Comparison of ENCODE assay signal across 8 cellular contexts in the genomic region with DNA sequence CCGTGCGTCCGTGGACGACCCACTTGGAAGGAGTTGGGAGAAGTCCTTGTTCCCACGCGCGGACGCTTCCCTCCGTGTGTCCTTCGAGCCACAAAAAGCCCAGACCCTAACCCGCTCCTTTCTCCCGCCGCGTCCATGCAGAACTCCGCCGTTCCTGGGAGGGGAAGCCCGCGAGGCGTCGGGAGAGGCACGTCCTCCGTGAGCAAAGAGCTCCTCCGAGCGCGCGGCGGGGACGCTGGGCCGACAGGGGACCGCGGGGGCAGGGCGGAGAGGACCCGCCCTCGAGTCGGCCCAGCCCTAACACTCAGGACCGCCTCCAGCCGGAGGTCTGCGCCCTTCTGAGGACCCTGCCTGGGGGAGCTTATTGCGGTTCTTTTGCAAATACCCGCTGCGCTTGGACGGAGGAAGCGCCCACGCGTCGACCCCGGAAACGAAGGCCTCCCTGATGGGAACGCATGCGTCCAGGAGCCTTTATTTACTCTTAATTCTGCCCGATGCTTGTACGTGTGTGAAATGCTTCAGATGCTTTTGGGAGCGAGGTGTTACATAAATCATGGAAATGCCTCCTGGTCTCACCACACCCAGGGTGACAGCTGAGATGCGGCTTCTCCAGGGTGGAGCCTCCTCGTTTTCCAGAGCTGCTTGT. TPM values are rescaled to one million over a fixed set of nuclear protein-coding genes. Genes with fewer than 3 reads are reported as not detected.
DNase-seq lines count a peak whose midpoint lies in the region; ATAC-seq and TF ChIP-seq lines count a peak whose summit lies in the region.

No MANE protein-coding gene starts in this region.

- H3K79me2 ChIP-seq in OCI-LY3 (ENCODE audit: low read length): no peaks in the 10 kb centered on the region

- ATAC-seq in memory B cell (ENCODE audit: low read depth) (no peak), GM19463 (IDR thresholded peaks at IDR 0.05; ENCODE audit: unreplicated experiment) (no peak), GM19351 (IDR thresholded peaks at IDR 0.05; ENCODE audit: unreplicated experiment) (no peak)

- H3K27ac ChIP-seq in OCI-LY3 (ENCODE audit: low read length): no peak overlapping the region
- H3K27ac ChIP-seq in coronary artery: no peak overlapping the region
- H3K27ac ChIP-seq in vagina: no peak overlapping the region

- H3K36me3 Mint-ChIP-seq in memory B cell: peaks cover 16% of the 10 kb centered on the region

- TF ChIP-seq POLR2A in vagina (IDR thresholded peaks at IDR 0.05): no peak

- H3K4me1 Mint-ChIP-seq in memory B cell: peaks cover 4% of the 10 kb centered on the region

- no peaks in the 10 kb centered on the region for H3K9me3 Mint-ChIP-seq in memory B cell

- H3K4me2 ChIP-seq in OCI-LY3 (ENCODE audit: low read length): peak overlapping the region; percentile 73

- H3K9me3 ChIP-seq in OCI-LY3 (ENCODE audit: insufficient read depth, low read length) (no peaks in the 10 kb centered on the region), vagina (no peaks in the 10 kb centered on the region)

- no peak overlapping the region for H3K27ac Mint-ChIP-seq in memory B cell

- H3K36me3 ChIP-seq in OCI-LY3 (replicated peaks; ENCODE audit: low read depth, low read length): no peaks in the 10 kb centered on the region
- H3K36me3 ChIP-seq in vagina: peaks cover 0 to 10% of the 10 kb centered on the region in 2 donors

- no peak for DNase-seq in AG09309 (ENCODE audit: low read depth)
- peak; percentile 75 for DNase-seq in GM13976 (ENCODE audit: low spot score)
- no peak for DNase-seq in coronary artery (ENCODE audit: low spot score)
- DNase-seq in memory B cell (ENCODE audit: low spot score in 2 of 2): no peak
- DNase-seq in vagina (ENCODE audit: extremely low spot score in 2 of 2): peak in 1 of 2 donors; percentile 65

- H3K4me3 ChIP-seq in AG09309 (ENCODE audit: control insufficient read depth, low read depth, low read length) (peak overlapping the region; percentile 67), OCI-LY3 (ENCODE audit: low read length) (peak overlapping the region; percentile 84), coronary artery (peak overlapping the region; percentile 69), vagina (peak overlapping the region; percentile 45 to 47)

- peaks cover 10% of the 10 kb centered on the region for H3K27me3 Mint-ChIP-seq in memory B cell

- H3K9ac ChIP-seq in OCI-LY3 (ENCODE audit: low read length): peak overlapping the region; percentile 50

- H3K4me3 Mint-ChIP-seq in memory B cell: peak overlapping the region; percentile 69

- intact Hi-C loops in vagina (cut with DNase I): no loop called here

- H3K4me1 ChIP-seq in OCI-LY3 (ENCODE audit: low read length) (no peaks in the 10 kb centered on the region), vagina (peaks cover 17% of the 10 kb centered on the region)

- TF ChIP-seq CTCF in AG09309 (IDR thresholded peaks at IDR 0.05; ENCODE audit: control insufficient read depth, insufficient read depth, low read depth, low read length, missing control alignments): no peak
- peak; percentile 2 for TF ChIP-seq CTCF in GM13976 (IDR thresholded peaks at IDR 0.05; ENCODE audit: borderline replicate concordance, control extremely low read depth, extremely low read depth, insufficient read depth, missing control alignments)
- no peak for TF ChIP-seq CTCF in OCI-LY3 (IDR thresholded peaks at IDR 0.05; ENCODE audit: low read depth, low read length)
- no peak for TF ChIP-seq CTCF in coronary artery (IDR thresholded peaks at IDR 0.05)
- TF ChIP-seq CTCF in vagina (IDR thresholded peaks at IDR 0.05): no peak

- H3K27me3 ChIP-seq in OCI-LY3 (ENCODE audit: low read depth, low read length) (no peaks in the 10 kb centered on the region), vagina (no peaks in the 10 kb centered on the region)

- peak overlapping the region; percentile 12; the same call in 1 of the 2 replicates for H2AFZ ChIP-seq in OCI-LY3 (ENCODE audit: low read depth, low read length)

- in situ Hi-C loops in GM13976 (cut with MboI; ENCODE audit: low sequenced_read_pairs, unreplicated experiment): no loop called here

- H4K20me1 ChIP-seq in OCI-LY3 (ENCODE audit: insufficient read depth, low read length): no peaks in the 10 kb centered on the region

RNA-seq across cellular contexts. Expression of a gene that starts 32.4 kb away (rescaled TPM):
- 78.1 TPM for total RNA-seq in vagina
